22 cellular contexts compared by ENCODE assay signal in the genomic region with DNA sequence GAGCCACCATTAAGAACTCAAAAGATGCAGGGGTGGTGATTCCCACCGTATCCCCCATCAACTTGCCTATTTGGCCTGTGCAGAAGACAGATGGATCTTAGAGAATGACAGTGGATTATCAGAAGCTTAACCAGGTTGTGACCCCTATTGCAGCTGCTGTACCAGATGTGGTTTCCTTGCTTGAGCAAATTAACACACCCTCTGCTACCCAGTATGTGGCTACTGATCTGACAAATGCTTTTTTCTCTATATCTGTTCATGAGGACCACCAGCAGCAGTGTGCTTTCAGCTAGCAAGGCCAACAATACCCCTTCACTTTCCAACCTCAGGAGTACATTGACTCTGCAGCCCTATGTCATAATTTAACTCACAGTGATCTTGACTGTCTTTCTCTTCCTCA.
"Had no signal": no experiment of that assay in that cellular context is flagged by ENCODE, and none has a peak within 500 bp of the region (broad histone marks: within the 10 kb centered on the region; RNA-seq: fewer than 3 reads in every experiment).

No MANE protein-coding gene starts in this region.

- H3K27ac ChIP-seq: coronary artery, heart left ventricle, right lobe of liver, skin epidermis, testis, uterus had no signal

- H3K9me3 ChIP-seq: right lobe of liver, testis, uterus had no signal

- DNase-seq: activated CD4-positive, alpha-beta T cell treated with anti-CD3 and anti-CD28 coated beads, Interleukin-2, amount 10 ng/mL, durations not matched to agents 24 days and 14 days; activated CD8-positive, alpha-beta T cell treated with anti-CD3 and anti-CD28 coated beads, Interleukin-2, amount 10 ng/mL, durations not matched to agents 7 days and 5 days; activated gamma-delta T cell; activated naive CD4-positive, alpha-beta T cell treated with anti-CD3 and anti-CD28 coated beads, Interleukin-2, amount 50 U/mL, for 16 hours; activated naive CD8-positive, alpha-beta T cell treated with anti-CD3 and anti-CD28 coated beads, Interleukin-2, amount 50 U/mL, for 24 hours; activated T-cell treated with anti-CD3 and anti-CD28 coated beads, Interleukin-2, amount 50 U/mL, for 4 hours; cerebellar nuclear complex; heart left ventricle; islet precursor cell; left cardiac atrium; nucleus accumbens; posterior cingulate gyrus; right lobe of liver; stimulated activated CD4-positive, alpha-beta T cell treated with anti-CD3 and anti-CD28 coated beads, Interleukin-2, amount 100 ng/mL, for 24 hours; stimulated activated naive B cell treated with anti-CD40 and anti-IgM and Interleukin-4, amounts not matched to agents 10 μg/mL and 1 μg/mL and 100 μg/mL, for 72 hours; testis; trophoblast cell; uterus had no signal

- H3K4me3 Mint-ChIP-seq: activated CD4-positive, alpha-beta T cell treated with anti-CD3 and anti-CD28 coated beads, Interleukin-2, amount 10 ng/mL, durations not matched to agents 24 days and 14 days; activated CD8-positive, alpha-beta T cell treated with anti-CD3 and anti-CD28 coated beads, Interleukin-2, amount 10 ng/mL, durations not matched to agents 7 days and 5 days; activated naive CD8-positive, alpha-beta T cell treated with anti-CD3 and anti-CD28 coated beads, Interleukin-2, amount 50 U/mL, for 24 hours; activated T-cell treated with anti-CD3 and anti-CD28 coated beads, Interleukin-2, amount 50 U/mL, for 4 hours; memory B cell; nephron; stimulated activated naive B cell treated with anti-CD40 and anti-IgM and Interleukin-4, amounts not matched to agents 10 μg/mL and 1 μg/mL and 100 μg/mL, for 72 hours had no signal

- ATAC-seq: activated CD8-positive, alpha-beta T cell treated with anti-CD3 and anti-CD28 coated beads, Interleukin-2, amount 10 ng/mL, durations not matched to agents 7 days and 5 days; activated naive CD8-positive, alpha-beta T cell treated with anti-CD3 and anti-CD28 coated beads, Interleukin-2, amount 50 U/mL, for 24 hours; activated T-cell treated with anti-CD3 and anti-CD28 coated beads, Interleukin-2, amount 50 U/mL, for 4 hours; heart left ventricle; left cardiac atrium; right lobe of liver; stimulated activated naive B cell treated with anti-CD40 and anti-IgM and Interleukin-4, amounts not matched to agents 10 μg/mL and 1 μg/mL and 100 μg/mL, for 72 hours had no signal

- H3K36me3 Mint-ChIP-seq: memory B cell; stimulated activated naive B cell treated with anti-CD40 and anti-IgM and Interleukin-4, amounts not matched to agents 10 μg/mL and 1 μg/mL and 100 μg/mL, for 72 hours had no signal

- H3K27ac Mint-ChIP-seq: activated CD8-positive, alpha-beta T cell treated with anti-CD3 and anti-CD28 coated beads, Interleukin-2, amount 10 ng/mL, durations not matched to agents 7 days and 5 days; memory B cell; nephron; stimulated activated naive B cell treated with anti-CD40 and anti-IgM and Interleukin-4, amounts not matched to agents 10 μg/mL and 1 μg/mL and 100 μg/mL, for 72 hours had no signal

- H3K9me3 Mint-ChIP-seq: memory B cell had no signal

- H3K4me1 ChIP-seq: right lobe of liver, testis, uterus had no signal

- H3K27me3 ChIP-seq: right lobe of liver, testis, uterus had no signal

- H3K4me3 ChIP-seq: coronary artery, heart left ventricle, right lobe of liver, skin epidermis, testis, uterus had no signal

- H3K36me3 ChIP-seq: heart left ventricle, right lobe of liver, uterus had no signal

- H3K27me3 Mint-ChIP-seq: activated naive CD8-positive, alpha-beta T cell treated with anti-CD3 and anti-CD28 coated beads, Interleukin-2, amount 50 U/mL, for 24 hours; memory B cell had no signal
